ENCODE assay signal across 1 cellular context in genomic region chr4:144663852-144664488, GRCh38.
TF ChIP-seq lines count a peak whose summit lies in the region.

No MANE protein-coding gene starts in this region.

TF ChIP-seq in H1, 55 proteins besides CTCF, POLR2A, EP300 and RAD21:
- TF ChIP-seq GTF2F1 (IDR thresholded peaks at IDR 0.05; ENCODE audit: borderline replicate concordance, low read depth, low read length): no peak
- no peak for TF ChIP-seq CBX5 (IDR thresholded peaks at IDR 0.05; ENCODE audit: low read depth, low read length)
- TF ChIP-seq CHD7 (IDR thresholded peaks at IDR 0.05; ENCODE audit: insufficient replicate concordance, low read length): no peak
- no peak for TF ChIP-seq MAFK (IDR thresholded peaks at IDR 0.05; ENCODE audit: low read depth, low read length)
- TF ChIP-seq CEBPB (IDR thresholded peaks at IDR 0.05; ENCODE audit: low read depth, low read length): no peak
- TF ChIP-seq BACH1 (IDR thresholded peaks at IDR 0.05; ENCODE audit: low read length): no peak
- no peak for TF ChIP-seq SP4 (IDR thresholded peaks at IDR 0.05; ENCODE audit: low read length)
